In the genomic region with DNA sequence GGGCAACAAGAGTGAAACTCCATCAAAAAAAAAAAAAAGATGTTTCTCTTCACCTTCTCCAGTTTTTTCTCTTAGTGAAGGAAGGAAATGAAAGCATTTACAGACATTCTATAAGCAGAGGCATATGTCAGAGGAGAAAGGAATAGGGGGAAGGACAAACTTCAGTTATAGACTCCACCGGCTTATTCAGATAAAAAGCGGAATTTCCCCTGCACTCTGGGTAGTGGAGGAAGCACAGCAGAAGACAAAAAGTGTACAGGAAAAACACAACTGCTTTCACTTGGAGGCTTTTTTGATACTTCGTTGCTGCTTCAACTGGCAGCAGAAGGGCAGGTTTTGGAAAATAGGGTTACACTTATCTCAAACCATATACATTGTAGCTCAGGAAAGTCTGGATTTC, we compare ENCODE assay signal across 15 cellular contexts. TPM values are rescaled to one million over a fixed set of nuclear protein-coding genes. Genes with fewer than 3 reads are reported as not detected.
A peak's percentile ranks its signal among the peaks of the same experiment; 100 is the strongest.
DNase-seq lines count a peak whose midpoint lies in the region; ATAC-seq, FAIRE-seq and TF ChIP-seq lines count a peak whose summit lies in the region.
"Had no signal": no experiment of that assay in that cellular context is flagged by ENCODE, and none has a peak within 500 bp of the region (broad histone marks: within the 10 kb centered on the region; RNA-seq: fewer than 3 reads in every experiment).

No MANE protein-coding gene starts in this region.

- peaks cover 60% of the 10 kb centered on the region for H3K4me1 Mint-ChIP-seq in T-helper 17 cell

- no peak for TF ChIP-seq EP300 in transverse colon (IDR thresholded peaks at IDR 0.05; ENCODE audit: low read depth)

- peak overlapping the region; percentile 93 for H3K4me3 Mint-ChIP-seq in T-helper 17 cell
- H3K4me3 Mint-ChIP-seq: endodermal cell had no signal

- H3K4me3 ChIP-seq in effector memory CD4-positive, alpha-beta T cell (ENCODE audit: insufficient read depth, low read depth, low read length, poor library complexity, severe bottlenecking), result peak overlapping the region; percentile 2
- no peak overlapping the region for H3K4me3 ChIP-seq in transverse colon
- H3K4me3 ChIP-seq: gastroesophageal sphincter had no signal

- TF ChIP-seq POLR2A in transverse colon (IDR thresholded peaks at IDR 0.05), result no peak

- no peaks in the 10 kb centered on the region for H3K27me3 Mint-ChIP-seq in T-helper 17 cell

- intact Hi-C loops in transverse colon (cut with DNase I; ENCODE audit: low total_unique reads), result loop anchor here (5.0 kb wide), 1 partner anchor 73 kb away; no protein-coding TSS in a partner anchor

- WGBS in transverse colon (ENCODE audit: low coverage in 1 of 2), 2 donors, result 71% methylated on average over 3 of the region's 3 CpGs

- H3K36me3 ChIP-seq in effector memory CD4-positive, alpha-beta T cell (ENCODE audit: control insufficient read depth, insufficient read depth, low read length), result no peaks in the 10 kb centered on the region
- H3K36me3 ChIP-seq in transverse colon, result no peaks in the 10 kb centered on the region
- H3K36me3 ChIP-seq: gastroesophageal sphincter had no signal

- peak overlapping the region; percentile 97 for H3K27ac Mint-ChIP-seq in T-helper 17 cell
- H3K27ac Mint-ChIP-seq: brain, endodermal cell had no signal

- no peaks in the 10 kb centered on the region for H3K27me3 ChIP-seq in effector memory CD4-positive, alpha-beta T cell (replicated peaks; ENCODE audit: control insufficient read depth, insufficient read depth, low read length, poor library complexity, severe bottlenecking)
- no peaks in the 10 kb centered on the region for H3K27me3 ChIP-seq in transverse colon
- H3K27me3 ChIP-seq: gastroesophageal sphincter had no signal

- H3K4me1 ChIP-seq in effector memory CD4-positive, alpha-beta T cell (ENCODE audit: control insufficient read depth, insufficient read depth, low read length, poor library complexity, severe bottlenecking), result peaks cover 45% of the 10 kb centered on the region
- H3K4me1 ChIP-seq in transverse colon, result peaks cover 0 to 31% (median 19%) of the 10 kb centered on the region in 4 donors

- no peak for TF ChIP-seq CTCF in transverse colon (IDR thresholded peaks at IDR 0.05)

- no peak for FAIRE-seq in frontal cortex (lab: Jason Lieb, UNC)
- FAIRE-seq: keratinocyte, TTC549 had no signal

- in situ Hi-C loops in transverse colon (cut with MboI; ENCODE audit: low pct_ligation_motif_present in 1 of 4, low pct_unique_long_range_greater_than_20kb in 1 of 4, low sequenced_read_pairs in 3 of 4), result no loop called here

- H3K9me3 ChIP-seq in T-helper 17 cell (ENCODE audit: control insufficient read depth, low read length, poor library complexity, severe bottlenecking) (no peaks in the 10 kb centered on the region), transverse colon (no peaks in the 10 kb centered on the region)
- no peaks in the 10 kb centered on the region for H3K9me3 ChIP-seq in effector memory CD4-positive, alpha-beta T cell (ENCODE audit: control insufficient read depth, low read length)
- H3K9me3 ChIP-seq: gastroesophageal sphincter had no signal

- H3K27ac ChIP-seq in effector memory CD4-positive, alpha-beta T cell (ENCODE audit: insufficient read depth, low read length, poor library complexity, severe bottlenecking), result peak overlapping the region; percentile 96
- H3K27ac ChIP-seq in transverse colon, result peak overlapping the region; percentile 54 to 99 (median 77)
- H3K27ac ChIP-seq: gastroesophageal sphincter had no signal

- no peaks in the 10 kb centered on the region for H3K36me3 Mint-ChIP-seq in T-helper 17 cell (ENCODE audit: low read depth)
- H3K36me3 Mint-ChIP-seq: brain had no signal

- peak; percentile 18 for ATAC-seq in T-helper 17 cell
- ATAC-seq: gastroesophageal sphincter had no signal

- DNase-seq in stimulated activated naive CD4-positive, alpha-beta T cell (lab: John Stamatoyannopoulos, UW), result peak in 4 of 6 experiments; percentile 18 to 27 (median 20)
- DNase-seq in stimulated activated naive CD4-positive, alpha-beta T cell treated with Interleukin-2 at 50 U/mL for 16 hours (lab: John Stamatoyannopoulos, UW), result no peak
- DNase-seq in T-helper 17 cell, result no peak
- peak in 1 of 3 donors; percentile 14 for DNase-seq in effector memory CD4-positive, alpha-beta T cell
- no peak for DNase-seq in transverse colon
- no peak for DNase-seq in frontal cortex (ENCODE audit: low spot score in 2 of 2)
- DNase-seq in mesenteric fat pad (ENCODE audit: low spot score), result no peak
- DNase-seq in NCI-H1417 treated with DMSO at 0.1 percent for 48 hours (lab: John Stamatoyannopoulos, UW), result no peak
- DNase-seq: endodermal cell; NCI-H187 treated with DMSO at 0.1 percent for 48 hours; stimulated activated CD4-positive, alpha-beta T cell treated with anti-CD3 and anti-CD28 coated beads, Interleukin-4, amount 100 ng/mL, for 4 hours had no signal

RNA-seq across cellular contexts. Expression of a gene that starts 3.2 kb away (rescaled TPM):
- total RNA-seq in T-helper 17 cell (100 to 1,000 TPM; 187 to 205 TPM), transverse colon (100 to 1,000 TPM in 3 of 4 donors, 10 to 100 TPM in 1; 29.9 to 237 (median 124) TPM), frontal cortex (38.3 TPM), mesenteric fat pad (50.6 TPM)

Comparison
In these comparisons a context has a peak if more than half of its experiments do, and no peak if none do; other contexts are left out.
1. DNase-seq: peak in stimulated activated naive CD4-positive, alpha-beta T cell (4 of 6); none in stimulated activated naive CD4-positive, alpha-beta T cell treated with Interleukin-2 at 50 U/mL for 16 hours (single experiment), T-helper 17 cell (0 of 3), transverse colon (single experiment), frontal cortex (0 of 2), mesenteric fat pad (single experiment) and NCI-H1417 treated with DMSO at 0.1 percent for 48 hours (single experiment).